ENCODE assay signal across 7 cellular contexts in genomic region chr16:87221633-87222032, GRCh38.
"Had no signal": no experiment of that assay in that cellular context is flagged by ENCODE, and none has a peak within 500 bp of the region (broad histone marks: within the 10 kb centered on the region; RNA-seq: fewer than 3 reads in every experiment).

No MANE protein-coding gene starts in this region.

- H3K4me3 ChIP-seq: GM23338, HAP-1 had no signal

- H2AFZ ChIP-seq: GM23338 had no signal

- H3K27ac Mint-ChIP-seq: GM23338, IgD-negative memory B cell had no signal

- H3K27me3 Mint-ChIP-seq: IgD-negative memory B cell had no signal

- H3K4me1 ChIP-seq: HAP-1 had no signal

- H3K27ac ChIP-seq: HL-60 had no signal

- H3K36me3 ChIP-seq: HAP-1 had no signal

- H3K4me3 Mint-ChIP-seq: GM23338, IgD-negative memory B cell had no signal

- DNase-seq: H7, KG1 had no signal

- H3K9me3 Mint-ChIP-seq: GM23338 had no signal

- H3K4me2 ChIP-seq: GM23338 had no signal

- ATAC-seq: GM23338, HCT116 had no signal

- H3K4me1 Mint-ChIP-seq: GM23338, IgD-negative memory B cell had no signal

- H3K36me3 Mint-ChIP-seq: IgD-negative memory B cell had no signal

- H3K9me3 ChIP-seq: HAP-1 had no signal
